Comparison of ENCODE assay signal across 24 cellular contexts in genomic region chr19:11464333-11465265, GRCh38. TPM values are rescaled to one million over a fixed set of nuclear protein-coding genes. Genes with fewer than 3 reads are reported as not detected.
DNase-seq lines count a peak whose midpoint lies in the region; ATAC-seq, FAIRE-seq and TF ChIP-seq lines count a peak whose summit lies in the region.
"Had no signal": no experiment of that assay in that cellular context is flagged by ENCODE, and none has a peak within 500 bp of the region (broad histone marks: within the 10 kb centered on the region; RNA-seq: fewer than 3 reads in every experiment).

No MANE protein-coding gene starts in this region.

- peaks cover 13% of the 10 kb centered on the region for H3K9me3 ChIP-seq in trophoblast cell (ENCODE audit: insufficient read depth, low read depth, low read length)
- H3K9me3 ChIP-seq: SK-N-SH had no signal

- no peak overlapping the region for H3K27ac ChIP-seq in trophoblast cell (ENCODE audit: low read depth, low read length)
- H3K27ac ChIP-seq: GM23248 had no signal

- H3K4me2 ChIP-seq in trophoblast cell (ENCODE audit: low read length): no peak overlapping the region
- H3K4me2 ChIP-seq: SK-N-SH had no signal

- H3K18ac ChIP-seq in trophoblast cell (ENCODE audit: low read length): no peak overlapping the region

- H3K14ac ChIP-seq in trophoblast cell (ENCODE audit: low read length): no peak overlapping the region

- H4K8ac ChIP-seq in trophoblast cell (ENCODE audit: low read depth, low read length): no peak overlapping the region

- H2AFZ ChIP-seq in trophoblast cell (ENCODE audit: insufficient read depth, low read length, poor library complexity): no peak overlapping the region
- H2AFZ ChIP-seq: GM23248 had no signal

- FAIRE-seq in GM18507 (lab: Jason Lieb, UNC) (peak; percentile 77), bronchial epithelial cell (lab: Jason Lieb, UNC) (peak; percentile 100)

- no peaks in the 10 kb centered on the region for H3K4me1 ChIP-seq in trophoblast cell (ENCODE audit: control insufficient read depth in 1 of 2, insufficient read depth in 2 of 2, low read length in 2 of 2)

- DNase-seq in GM18507 (ENCODE audit: extremely low spot score, insufficient read length, low read depth) (no peak), HS-5 (ENCODE audit: low read depth) (peak; percentile 6), bronchial epithelial cell (ENCODE audit: low read depth) (no peak), trophoblast cell (peak in 1 of 2 donors; percentile 29)
- no peak for DNase-seq in NK-92 treated with Interleukin-12 subunit alpha and Interleukin-12 subunit beta, amount 100 ng/mL, for 24 hours (lab: John Stamatoyannopoulos, UW)
- DNase-seq: C1 segment of cervical spinal cord; CD8-positive, alpha-beta memory T cell; DMS79; GM23248; MM.1S; NCI-H1105; NCI-H2081; NCI-H774; OCI-M1; Right ventricle myocardium superior; SK-N-SH; T-helper 1 cell had no signal

- H3K27me3 ChIP-seq in bronchial epithelial cell (ENCODE audit: control insufficient read depth, insufficient read depth, low read length) (no peaks in the 10 kb centered on the region), trophoblast cell (ENCODE audit: insufficient read depth, low read length) (no peaks in the 10 kb centered on the region)

- H2BK120ac ChIP-seq in trophoblast cell (ENCODE audit: insufficient read depth, low read length, poor library complexity): no peak overlapping the region

- H2BK5ac ChIP-seq in trophoblast cell (ENCODE audit: low read depth, low read length, poor library complexity): no peak overlapping the region

- H3K79me1 ChIP-seq in trophoblast cell (ENCODE audit: low read length): no peaks in the 10 kb centered on the region

- H3K4me3 ChIP-seq in bronchial epithelial cell (ENCODE audit: low read depth, low read length) (no peak overlapping the region), trophoblast cell (ENCODE audit: low read depth, low read length) (peak overlapping the region; percentile 50)
- H3K4me3 ChIP-seq: GM23248 had no signal

- no peak for ATAC-seq in esophagus mucosa
- no peak for ATAC-seq in GM18870 (IDR thresholded peaks at IDR 0.05; ENCODE audit: unreplicated experiment)
- no peak for ATAC-seq in HG02938 (IDR thresholded peaks at IDR 0.05; ENCODE audit: unreplicated experiment)

- no peak for TF ChIP-seq CTCF in bronchial epithelial cell (IDR thresholded peaks at IDR 0.05; ENCODE audit: insufficient read depth, low read length, severe bottlenecking)

- no peak overlapping the region for H4K91ac ChIP-seq in trophoblast cell (ENCODE audit: low read depth, low read length)

- WGBS in trophoblast cell (ENCODE audit: extremely low coverage, insufficient coverage, insufficient read length): 100% methylated on average over 4 of the region's 11 CpGs

- no peak overlapping the region for H3K9ac ChIP-seq in trophoblast cell (ENCODE audit: low read length)
- H3K9ac ChIP-seq: GM23248, SK-N-SH had no signal

- H3K36me3 ChIP-seq in bronchial epithelial cell (ENCODE audit: control insufficient read depth, insufficient read depth, low read length) (no peaks in the 10 kb centered on the region), trophoblast cell (ENCODE audit: control insufficient read depth in 1 of 2, insufficient read depth in 2 of 2, low read length in 2 of 2) (no peaks in the 10 kb centered on the region)

- H2BK12ac ChIP-seq in trophoblast cell (ENCODE audit: low read length): no peak overlapping the region

- peak overlapping the region; percentile 81 for H3K23ac ChIP-seq in trophoblast cell (ENCODE audit: low read length)

- no peak overlapping the region for H2AK5ac ChIP-seq in trophoblast cell (ENCODE audit: low read length)

- H4K12ac ChIP-seq in trophoblast cell (ENCODE audit: low read depth, low read length): no peak overlapping the region

- no peak overlapping the region for H3K4ac ChIP-seq in trophoblast cell (ENCODE audit: low read depth, low read length)

- H3K79me2 ChIP-seq in trophoblast cell (ENCODE audit: control insufficient read depth, insufficient read depth, low read length, poor library complexity): no peaks in the 10 kb centered on the region

RNA-seq across cellular contexts. Expression of gene ELAVL3, which starts 16.2 kb away (rescaled TPM):
- not detected in 2 replicates for total RNA-seq in bronchial epithelial cell
- 0.07 and 0.10 TPM in 2 replicates for polyA plus RNA-seq in trophoblast cell (2013)
- not detected for total RNA-seq in esophagus mucosa
- total RNA-seq: CD8-positive, alpha-beta memory T cell; GM23248; HT-29; LHCN-M2; NCI-H460 had no signal
- polyA plus RNA-seq: CD8-positive, alpha-beta memory T cell; GM23248 had no signal

RNA-seq across cellular contexts. Expression of gene PRKCSH, which starts 29.2 kb away (rescaled TPM):
- 67.9 and 75.8 TPM in 2 replicates for total RNA-seq in bronchial epithelial cell
- 250 TPM in 2 replicates for polyA plus RNA-seq in trophoblast cell (2013)
- 161 TPM for total RNA-seq in esophagus mucosa

RNA-seq across cellular contexts. Expression of gene ODAD3, which starts 29.7 kb away (rescaled TPM):
- total RNA-seq in bronchial epithelial cell (not detected in 2 replicates), esophagus mucosa (not detected)
- polyA plus RNA-seq in trophoblast cell (2013): 0.18 and 0.42 TPM in 2 replicates
- total RNA-seq: HT-29 had no signal
- polyA plus RNA-seq: CD8-positive, alpha-beta memory T cell had no signal

RNA-seq across cellular contexts. Expression of gene ZNF653, which starts 41.0 kb away (rescaled TPM):
- total RNA-seq in bronchial epithelial cell: 5.3 and 8.3 TPM in 2 replicates
- 5.9 and 6.1 TPM in 2 replicates for polyA plus RNA-seq in trophoblast cell (2013)
- total RNA-seq in esophagus mucosa: 5.0 TPM

RNA-seq across cellular contexts. Expression of gene RGL3, which starts 45.5 kb away (rescaled TPM):
- 0.26 TPM in 2 replicates for total RNA-seq in bronchial epithelial cell
- 27.2 and 29.7 TPM in 2 replicates for polyA plus RNA-seq in trophoblast cell (2013)
- total RNA-seq in esophagus mucosa: 0.64 TPM
- total RNA-seq: A673; CD8-positive, alpha-beta memory T cell had no signal
- polyA plus RNA-seq: CD8-positive, alpha-beta memory T cell had no signal
